ENCODE assay signal across 19 cellular contexts in genomic region chr7:128386415-128386925, GRCh38. TPM values are rescaled to one million over a fixed set of nuclear protein-coding genes. Genes with fewer than 3 reads are reported as not detected.
A peak's percentile ranks its signal among the peaks of the same experiment; 100 is the strongest.
DNase-seq lines count a peak whose midpoint lies in the region; ATAC-seq, FAIRE-seq and TF ChIP-seq lines count a peak whose summit lies in the region.
"Had no signal": no experiment of that assay in that cellular context is flagged by ENCODE, and none has a peak within 500 bp of the region (broad histone marks: within the 10 kb centered on the region; RNA-seq: fewer than 3 reads in every experiment).

No MANE protein-coding gene starts in this region.

- intact Hi-C loops in K562 (cut with micrococcal nuclease) = loop anchor here (10.0 kb wide), 1 partner anchor 152 kb away; no protein-coding TSS in a partner anchor
- intact Hi-C loops in CD14-positive monocyte (cut with micrococcal nuclease) = loop anchor here (2.0 to 5.0 kb wide), 2 partner anchors 38 to 679 kb away; no protein-coding TSS in a partner anchor

- H3K9me3 ChIP-seq in SK-N-SH (no peaks in the 10 kb centered on the region), K562 (replicated peaks; ENCODE audit: control insufficient read depth, insufficient read depth, low read depth, low read length) (no peaks in the 10 kb centered on the region), liver (ENCODE audit: control insufficient read depth in 4 of 4, low read length in 3 of 4) (no peaks in the 10 kb centered on the region)
- H3K9me3 ChIP-seq: Caco-2 had no signal

- no peak overlapping the region for H3K4me3 ChIP-seq in SK-N-SH (ENCODE audit: low read depth in 2 of 2, low read length in 1 of 2)
- H3K4me3 ChIP-seq in K562 = no peak overlapping the region
- no peak overlapping the region for H3K4me3 ChIP-seq in liver (ENCODE audit: low read depth in 1 of 3, low read length in 3 of 3)

- TF ChIP-seq CTCF in SK-N-SH (IDR thresholded peaks at IDR 0.05) (no peak), K562 (IDR thresholded peaks at IDR 0.05 in 2 of 3, conservative IDR thresholded peaks at IDR 0.05 in 1 of 3; ENCODE audit: insufficient read depth in 2 of 3, low read depth in 1 of 3, low read length in 3 of 3) (no peak), liver (IDR thresholded peaks at IDR 0.05; ENCODE audit: low read depth, low read length, missing input control) (no peak), CD14-positive monocyte (IDR thresholded peaks at IDR 0.05) (no peak)

- H3F3A ChIP-seq in SK-N-SH (replicated peaks; ENCODE audit: insufficient read depth) = peaks cover 6% of the 10 kb centered on the region

- H3K9me1 ChIP-seq in K562 (ENCODE audit: control insufficient read depth, insufficient read depth, low read length) = peaks cover 3% of the 10 kb centered on the region

- peaks cover 23% of the 10 kb centered on the region for H3K4me1 Mint-ChIP-seq in CD14-positive monocyte

- DNase-seq in SK-N-SH = peak; percentile 4
- no peak for DNase-seq in K562 (ENCODE audit: extremely low read depth in 1 of 4, low spot score in 3 of 4)
- DNase-seq in activated effector memory CD4-positive, alpha-beta T cell treated with Interleukin-2 at 50 U/mL for 16 hours = no peak
- no peak for DNase-seq in CD14-positive monocyte (ENCODE audit: low spot score)
- DNase-seq: Caco-2; CD4-positive, alpha-beta T cell; GOT3; HFFc6 had no signal

- H3K27me3 ChIP-seq in SK-N-SH (ENCODE audit: insufficient read depth) = no peaks in the 10 kb centered on the region
- H3K27me3 ChIP-seq in K562 (ENCODE audit: control insufficient read depth in 2 of 2, insufficient read depth in 2 of 2, low read length in 2 of 2) = no peaks in the 10 kb centered on the region
- H3K27me3 ChIP-seq in liver (ENCODE audit: control insufficient read depth in 4 of 4, insufficient read depth in 4 of 4, low read length in 3 of 4) = no peaks in the 10 kb centered on the region

- POLR2A ChIA-PET in SK-N-SH (lab: Yijun Ruan, JAX) = interaction anchor here (1.3 to 6.6 kb wide), 8 partner anchors 8 to 42 kb away, joined by 3 to 107 read pairs (median 12); partner anchors contain the start of genes PRRT4 and RBM28
- POLR2A ChIA-PET in K562 (lab: Yijun Ruan, JAX) = interaction anchor here (0.6 to 2.3 kb wide), 5 partner anchors 9 to 772 kb away, joined by 3 to 14 read pairs (median 4); no protein-coding TSS in a partner anchor

- CTCF ChIA-PET in SK-N-SH (lab: Yijun Ruan, JAX) (interaction anchor here (1.4 to 50.3 kb wide), 9 partner anchors 7 to 477 kb away, joined by 4 to 1901 read pairs (median 25); partner anchors contain the start of genes ATP6V1F, IMPDH1, PRRT4 and RBM28), K562 (lab: Yijun Ruan, JAX; ENCODE audit: low intra/inter-chr PET ratio) (interaction anchor here (3.9 kb wide), 1 partner anchor 39 kb away, joined by 81 read pairs; no protein-coding TSS in a partner anchor)

- TF ChIP-seq POLR2A in K562 (conservative IDR thresholded peaks at IDR 0.05) = no peak

- 62% methylated on average over 2 of the region's 2 CpGs for whole genome bisulfite sequencing in SK-N-SH (ENCODE audit: low lambda C conversion rate)
- 0% methylated on average over 2 of the region's 2 CpGs for WGBS in K562 (ENCODE audit: insufficient coverage, low coverage, missing lambda C conversion rate)
- WGBS in liver = 63% methylated on average over 2 of the region's 2 CpGs

- H3K4me1 ChIP-seq in SK-N-SH (ENCODE audit: control insufficient read depth in 1 of 2, insufficient read depth in 2 of 2, low read depth in 1 of 2, low read length in 1 of 2) = peaks cover 0 to 43% of the 10 kb centered on the region in 2 experiments; a peak in 1 of 4 replicates
- peaks cover 6 to 24% of the 10 kb centered on the region in 2 experiments; a peak in 4 of 5 replicates for H3K4me1 ChIP-seq in K562 (replicated peaks in 1 of 2; ENCODE audit: control insufficient read depth in 2 of 2, insufficient read depth in 2 of 2, low read length in 2 of 2)
- H3K4me1 ChIP-seq in liver (ENCODE audit: control insufficient read depth in 4 of 4, insufficient read depth in 4 of 4, low read length in 3 of 4) = no peaks in the 10 kb centered on the region
- H3K4me1 ChIP-seq: Caco-2 had no signal

- in situ Hi-C loops in K562 (cut with MboI) = no loop called here

- peaks cover 0 to under 1% of the 10 kb centered on the region in 2 donors for H3K36me3 Mint-ChIP-seq in CD14-positive monocyte

- H2AFZ ChIP-seq in SK-N-SH (ENCODE audit: low read depth) (no peak overlapping the region), K562 (ENCODE audit: low read depth, low read length) (no peak overlapping the region)

- ATAC-seq in SK-N-SH treated with all-trans-retinoic acid at 6 μM for 48 hours (no peak), K562 (no peak), GM18519 (IDR thresholded peaks at IDR 0.05; ENCODE audit: low FRiP score, unreplicated experiment) (no peak)
- ATAC-seq: HCT116 had no signal

- H3K9me3 Mint-ChIP-seq in CD14-positive monocyte = peaks cover 0 to 3% (median 0%) of the 10 kb centered on the region in 7 donors
- H3K9me3 Mint-ChIP-seq: CD4-positive, alpha-beta T cell; HFFc6; IgD-negative memory B cell had no signal

- TF ChIP-seq EP300 in SK-N-SH (IDR thresholded peaks at IDR 0.05; ENCODE audit: borderline replicate concordance in 1 of 2, low read depth in 1 of 2, low read length in 1 of 2) = no peak
- TF ChIP-seq EP300 in K562 (IDR thresholded peaks at IDR 0.05; ENCODE audit: low read length) = no peak

- H3K9ac ChIP-seq in SK-N-SH = no peak overlapping the region
- H3K9ac ChIP-seq in K562 (ENCODE audit: insufficient read depth in 1 of 2, low read depth in 2 of 2, low read length in 2 of 2) = no peak overlapping the region
- H3K9ac ChIP-seq in liver (ENCODE audit: low read depth in 1 of 2, low read length in 2 of 2) = no peak overlapping the region

- peaks cover 8 to 15% (median 11%) of the 10 kb centered on the region in 3 donors for H3K27me3 Mint-ChIP-seq in CD14-positive monocyte (ENCODE audit: low read depth in 3 of 3)
- H3K27me3 Mint-ChIP-seq: B cell; CD4-positive, alpha-beta T cell had no signal

- H3K4me2 ChIP-seq in SK-N-SH (no peak overlapping the region), K562 (ENCODE audit: insufficient read depth, low read length) (no peak overlapping the region)

- H3K9me2 ChIP-seq in SK-N-SH = no peaks in the 10 kb centered on the region

- H3K27ac ChIP-seq in SK-N-SH (ENCODE audit: low read depth in 2 of 2, low read length in 1 of 2) (peak overlapping the region in 1 of 2 experiments; percentile 94; a peak in 2 of 4 replicates), K562 (ENCODE audit: extremely low read depth, low read depth, low read length) (no peak overlapping the region), liver (ENCODE audit: low read depth in 1 of 2, low read length in 2 of 2) (no peak overlapping the region)
- H3K27ac ChIP-seq: 22Rv1 had no signal

- BruUV-seq in K562 (replicated peaks; lab: Mats Ljungman, UMichigan) = no TSS peak

- no peak overlapping the region for H3K4me3 Mint-ChIP-seq in CD14-positive monocyte
- H3K4me3 Mint-ChIP-seq: B cell; CD4-positive, alpha-beta T cell; HFFc6; IgD-negative memory B cell had no signal

- H3K79me2 ChIP-seq in SK-N-SH (ENCODE audit: insufficient read depth) (no peaks in the 10 kb centered on the region), K562 (ENCODE audit: control insufficient read depth, insufficient read depth, low read length) (no peaks in the 10 kb centered on the region)

- H3K27ac Mint-ChIP-seq in CD14-positive monocyte = no peak overlapping the region
- H3K27ac Mint-ChIP-seq: B cell; CD4-positive, alpha-beta T cell; HFFc6; IgD-negative memory B cell had no signal

- FAIRE-seq in K562 (lab: Jason Lieb, UNC) = no peak
- FAIRE-seq: D721Med, G401.6, GM12891, HTR-8/SVneo had no signal

- no peaks in the 10 kb centered on the region for H4K20me1 ChIP-seq in SK-N-SH (ENCODE audit: insufficient read depth)
- H4K20me1 ChIP-seq in K562 (replicated peaks; ENCODE audit: control insufficient read depth, insufficient read depth, low read length) = 0 out of 2 replicates have a peak, but pooled peaks cover 16% of the 10 kb centered on the region

- TF ChIP-seq RAD21 in SK-N-SH (IDR thresholded peaks at IDR 0.05; ENCODE audit: low read length) (no peak), K562 (CRISPR knock-in tag; conservative IDR thresholded peaks at IDR 0.05 in 1 of 2, IDR thresholded peaks at IDR 0.05 in 1 of 2) (no peak), liver (IDR thresholded peaks at IDR 0.05) (no peak)

- H3K36me3 ChIP-seq in SK-N-SH (replicated peaks in 1 of 2; ENCODE audit: control insufficient read depth in 1 of 2, insufficient read depth in 2 of 2, low read length in 1 of 2) (no peaks in the 10 kb centered on the region), K562 (ENCODE audit: control insufficient read depth, insufficient read depth, low read length) (no peaks in the 10 kb centered on the region), liver (ENCODE audit: control insufficient read depth in 4 of 4, insufficient read depth in 3 of 4, low read depth in 1 of 4, low read length in 3 of 4) (no peaks in the 10 kb centered on the region)

RNA-seq across cellular contexts. Expression of gene IMPDH1, which starts 23.3 kb away (rescaled TPM):
- polyA plus RNA-seq in SK-N-SH (2012; rRNA removed) = 80.4 and 82.0 TPM in 2 replicates
- polyA plus RNA-seq in SK-N-SH (2012; cell fraction: cytosol; rRNA removed) = 32.4 and 59.8 TPM in 2 replicates
- polyA plus RNA-seq in SK-N-SH (2012; cell fraction: nucleus; rRNA removed) = 120 and 129 TPM in 2 replicates
- 140 and 407 TPM in 2 replicates for total RNA-seq in K562 (2011; cell fraction: chromatin; rRNA removed; ENCODE audit: low replicate concordance)
- total RNA-seq in K562 (2011; cell fraction: nucleolus; rRNA removed) = 199 and 212 TPM in 2 replicates
- 141 and 147 TPM in 2 replicates for total RNA-seq in K562 (2011; cell fraction: nucleoplasm; rRNA removed)
- 86.8 and 118 TPM in 2 replicates for total RNA-seq in K562 (2014; rRNA removed)
- total RNA-seq in K562 (2014; rRNA removed; fragmentation: Illumina TruSeq; extraction: Trizol) = 29.0 and 42.9 TPM in 2 replicates
- 60.6 and 64.3 TPM in 2 replicates for total RNA-seq in K562 (2015; rRNA removed; fragmentation: Illumina TruSeq; extraction: Trizol)
- 118 TPM in 2 replicates for total RNA-seq in K562 (2021)
- polyA plus RNA-seq in K562 (2011; rRNA removed) = 54.9 and 72.4 TPM in 2 replicates
- polyA plus RNA-seq in K562 (2011; cell fraction: cytosol; rRNA removed) = 54.0 and 156 TPM in 2 replicates
- polyA plus RNA-seq in K562 (2011; cell fraction: nucleus; rRNA removed) = 208 and 316 TPM in 2 replicates
- 79.3 and 81.1 TPM in 2 replicates for polyA plus RNA-seq in K562 (2012)
- polyA plus RNA-seq in K562 (2014; fragmentation: Illumina TruSeq; extraction: Trizol) = 59.8 and 76.3 TPM in 2 replicates
- 1 to 10 TPM in 1 of 2 experiments, under 1 TPM in 1; 0.80 to 2.1 TPM for polyA plus RNA-seq in K562 (2014; fragmentation: Nextera tagmentation; extraction: Ambion mirVana)
- polyA plus RNA-seq in K562 (2014; rRNA removed) = 84.7 and 89.0 TPM in 2 replicates
- polyA minus RNA-seq in K562 (2011; rRNA and poly(A)+ RNA removed) = 24.1 and 78.3 TPM in 2 replicates
- 48.6 and 69.1 TPM in 2 replicates for polyA minus RNA-seq in K562 (2011; cell fraction: cytosol; rRNA and poly(A)+ RNA removed)
- 81.0 and 88.0 TPM in 2 replicates for polyA minus RNA-seq in K562 (2011; cell fraction: nucleus; rRNA and poly(A)+ RNA removed)
- 10 to 100 TPM in 1 of 2 donors, 1 to 10 TPM in 1; 5.0 to 11.1 TPM for total RNA-seq in liver
- 1 to 10 TPM; 2.4 to 5.4 TPM for polyA plus RNA-seq in liver
- polyA plus RNA-seq in CD14-positive monocyte = 100 to 1,000 TPM; 110 to 152 TPM

RNA-seq across cellular contexts. Expression of gene PRRT4, which starts 25.0 kb away (rescaled TPM):
- 1.5 and 3.4 TPM in 2 replicates for polyA plus RNA-seq in SK-N-SH (2012; rRNA removed)
- polyA plus RNA-seq in SK-N-SH (2012; cell fraction: cytosol; rRNA removed) = 1.8 and 5.2 TPM in 2 replicates
- polyA plus RNA-seq in SK-N-SH (2012; cell fraction: nucleus; rRNA removed) = 8.1 and 19.1 TPM in 2 replicates
- 0.16 TPM in 1 of 2 replicates, not detected in the other for total RNA-seq in K562 (2011; cell fraction: chromatin; rRNA removed; ENCODE audit: low replicate concordance)
- total RNA-seq in K562 (2011; cell fraction: nucleolus; rRNA removed) = not detected in 2 replicates
- not detected in 2 replicates for total RNA-seq in K562 (2011; cell fraction: nucleoplasm; rRNA removed)
- 0.04 TPM in 1 of 2 replicates, not detected in the other for total RNA-seq in K562 (2014; rRNA removed)
- not detected in 2 replicates for total RNA-seq in K562 (2014; rRNA removed; fragmentation: Illumina TruSeq; extraction: Trizol)
- not detected in 2 replicates for total RNA-seq in K562 (2015; rRNA removed; fragmentation: Illumina TruSeq; extraction: Trizol)
- not detected in 2 replicates for total RNA-seq in K562 (2021)
- polyA plus RNA-seq in K562 (2011; rRNA removed) = 0.09 TPM in 1 of 2 replicates, not detected in the other
- 0.09 and 0.19 TPM in 2 replicates for polyA plus RNA-seq in K562 (2011; cell fraction: cytosol; rRNA removed)
- polyA plus RNA-seq in K562 (2011; cell fraction: nucleus; rRNA removed) = 0.24 and 0.48 TPM in 2 replicates
- polyA plus RNA-seq in K562 (2012) = not detected in 2 replicates
- not detected in 2 replicates for polyA plus RNA-seq in K562 (2014; fragmentation: Illumina TruSeq; extraction: Trizol)
- not detected for polyA plus RNA-seq in K562 (2014; fragmentation: Nextera tagmentation; extraction: Ambion mirVana)
- not detected in 2 replicates for polyA plus RNA-seq in K562 (2014; rRNA removed)
- not detected in 2 replicates for polyA minus RNA-seq in K562 (2011; rRNA and poly(A)+ RNA removed)
- polyA minus RNA-seq in K562 (2011; cell fraction: cytosol; rRNA and poly(A)+ RNA removed) = not detected in 2 replicates
- polyA minus RNA-seq in K562 (2011; cell fraction: nucleus; rRNA and poly(A)+ RNA removed) = not detected in 2 replicates
- under 1 TPM in 1 of 2 donors, not detected in 1; 0.14 TPM for total RNA-seq in liver
- polyA plus RNA-seq in liver = under 1 TPM in 1 of 2 donors, not detected in 1; 0.13 TPM
- polyA plus RNA-seq in CD14-positive monocyte = not detected
- total RNA-seq: HFFc6 had no signal

RNA-seq across cellular contexts. Expression of gene RBM28, which starts 42.8 kb away (rescaled TPM):
- polyA plus RNA-seq in SK-N-SH (2012; rRNA removed) = 29.1 and 33.0 TPM in 2 replicates
- 23.7 and 24.9 TPM in 2 replicates for polyA plus RNA-seq in SK-N-SH (2012; cell fraction: cytosol; rRNA removed)
- 72.3 and 94.0 TPM in 2 replicates for polyA plus RNA-seq in SK-N-SH (2012; cell fraction: nucleus; rRNA removed)
- 118 and 308 TPM in 2 replicates for total RNA-seq in K562 (2011; cell fraction: chromatin; rRNA removed; ENCODE audit: low replicate concordance)
- 64.4 and 65.7 TPM in 2 replicates for total RNA-seq in K562 (2011; cell fraction: nucleolus; rRNA removed)
- 89.0 and 98.2 TPM in 2 replicates for total RNA-seq in K562 (2011; cell fraction: nucleoplasm; rRNA removed)
- 123 and 127 TPM in 2 replicates for total RNA-seq in K562 (2014; rRNA removed)
- 138 and 165 TPM in 2 replicates for total RNA-seq in K562 (2014; rRNA removed; fragmentation: Illumina TruSeq; extraction: Trizol)
- total RNA-seq in K562 (2015; rRNA removed; fragmentation: Illumina TruSeq; extraction: Trizol) = 128 and 141 TPM in 2 replicates
- total RNA-seq in K562 (2021) = 146 and 157 TPM in 2 replicates
- polyA plus RNA-seq in K562 (2011; rRNA removed) = 74.9 and 112 TPM in 2 replicates
- 24.3 and 28.4 TPM in 2 replicates for polyA plus RNA-seq in K562 (2011; cell fraction: cytosol; rRNA removed)
- 226 and 227 TPM in 2 replicates for polyA plus RNA-seq in K562 (2011; cell fraction: nucleus; rRNA removed)
- polyA plus RNA-seq in K562 (2012) = 70.1 and 117 TPM in 2 replicates
- 133 and 148 TPM in 2 replicates for polyA plus RNA-seq in K562 (2014; fragmentation: Illumina TruSeq; extraction: Trizol)
- 100 to 1,000 TPM in 1 of 2 experiments, 10 to 100 TPM in 1; 65.8 to 122 TPM for polyA plus RNA-seq in K562 (2014; fragmentation: Nextera tagmentation; extraction: Ambion mirVana)
- polyA plus RNA-seq in K562 (2014; rRNA removed) = 139 and 213 TPM in 2 replicates
- polyA minus RNA-seq in K562 (2011; rRNA and poly(A)+ RNA removed) = 67.2 and 67.5 TPM in 2 replicates
- 37.2 and 38.0 TPM in 2 replicates for polyA minus RNA-seq in K562 (2011; cell fraction: cytosol; rRNA and poly(A)+ RNA removed)
- 31.8 and 54.4 TPM in 2 replicates for polyA minus RNA-seq in K562 (2011; cell fraction: nucleus; rRNA and poly(A)+ RNA removed)
- 10 to 100 TPM in 1 of 2 donors, 1 to 10 TPM in 1; 3.6 to 16.1 TPM for total RNA-seq in liver
- 10 to 100 TPM in 1 of 2 donors, 1 to 10 TPM in 1; 9.1 to 14.4 TPM for polyA plus RNA-seq in liver
- polyA plus RNA-seq in CD14-positive monocyte = 1 to 10 TPM; 4.0 to 4.9 TPM
